ENCODE assay signal across 31 cellular contexts in the genomic region with DNA sequence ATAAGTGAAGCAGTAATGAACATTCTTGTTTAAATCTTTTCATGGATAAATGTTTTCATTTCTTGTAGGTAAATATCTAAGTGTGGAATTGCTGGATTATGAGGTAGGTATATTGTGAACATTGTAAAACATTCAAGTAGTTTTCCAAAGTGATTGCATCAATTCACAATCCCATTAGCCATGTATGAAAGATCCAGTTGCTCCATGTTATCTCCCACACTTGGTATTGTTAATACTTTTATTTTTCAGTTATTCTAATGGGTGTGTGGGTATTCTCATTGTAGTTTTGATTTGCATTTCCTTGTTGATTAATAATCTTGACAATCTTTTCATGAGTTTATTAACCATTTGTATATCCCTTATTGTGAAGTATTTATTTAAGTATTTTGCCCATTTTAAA. TPM values are rescaled to one million over a fixed set of nuclear protein-coding genes. Genes with fewer than 3 reads are reported as not detected.
DNase-seq lines count a peak whose midpoint lies in the region; ATAC-seq, FAIRE-seq and TF ChIP-seq lines count a peak whose summit lies in the region.
"Had no signal": no experiment of that assay in that cellular context is flagged by ENCODE, and none has a peak within 500 bp of the region (broad histone marks: within the 10 kb centered on the region; RNA-seq: fewer than 3 reads in every experiment).

No MANE protein-coding gene starts in this region.

- no peaks in the 10 kb centered on the region for H4K20me1 ChIP-seq in K562 (replicated peaks; ENCODE audit: control insufficient read depth, insufficient read depth, low read length)
- H4K20me1 ChIP-seq: BLaER1; BLaER1 treated with 17β-estradiol and CSF1 and Interleukin-3, amounts not matched to agents 10 nM and 100 nM had no signal

- no peak for TF ChIP-seq POLR2A in K562 (conservative IDR thresholded peaks at IDR 0.05)

- H3K27ac ChIP-seq in HEK293 (ENCODE audit: extremely low read depth, low read depth, low read length) (no peak overlapping the region), K562 (ENCODE audit: extremely low read depth, low read depth, low read length) (no peak overlapping the region), tibial artery (no peak overlapping the region)
- H3K27ac ChIP-seq: 22Rv1; A549; BLaER1; BLaER1 treated with 17β-estradiol and CSF1 and Interleukin-3, amounts not matched to agents 10 nM and 100 nM; C4-2B had no signal

- H3K9me3 ChIP-seq in HEK293 (ENCODE audit: control insufficient read depth, insufficient read depth, low read depth, low read length) (no peaks in the 10 kb centered on the region), K562 (replicated peaks; ENCODE audit: control insufficient read depth, insufficient read depth, low read depth, low read length) (no peaks in the 10 kb centered on the region), tibial artery (no peaks in the 10 kb centered on the region)
- H3K9me3 ChIP-seq: A549, BE2C, Caco-2 had no signal

- no peak for TF ChIP-seq EP300 in K562 (IDR thresholded peaks at IDR 0.05; ENCODE audit: low read length)

- no peak overlapping the region for H2AFZ ChIP-seq in K562 (ENCODE audit: low read depth, low read length)

- POLR2A ChIA-PET in HEK293 (lab: Yijun Ruan, JAX) = no interaction called here
- POLR2A ChIA-PET in K562 (lab: Yijun Ruan, JAX) = no interaction called here

- BruUV-seq in K562 (replicated peaks; lab: Mats Ljungman, UMichigan) = no TSS peak

- H3K36me3 ChIP-seq in HEK293 (ENCODE audit: control insufficient read depth in 2 of 2, insufficient read depth in 1 of 2, low read length in 2 of 2) = no peaks in the 10 kb centered on the region
- no peaks in the 10 kb centered on the region for H3K36me3 ChIP-seq in K562 (ENCODE audit: control insufficient read depth, insufficient read depth, low read length)
- no peaks in the 10 kb centered on the region for H3K36me3 ChIP-seq in tibial artery
- H3K36me3 ChIP-seq: BE2C; BLaER1; BLaER1 treated with 17β-estradiol and CSF1 and Interleukin-3, amounts not matched to agents 10 nM and 100 nM had no signal

- intact Hi-C loops in K562 (cut with micrococcal nuclease) = no loop called here
- intact Hi-C loops in tibial artery (cut with DNase I; ENCODE audit: low total_unique reads) = no loop called here

- TF ChIP-seq CTCF in HEK293 (tag by site-specific recombination; IDR thresholded peaks at IDR 0.05) (no peak), K562 (IDR thresholded peaks at IDR 0.05 in 2 of 3, conservative IDR thresholded peaks at IDR 0.05 in 1 of 3; ENCODE audit: insufficient read depth in 2 of 3, low read depth in 1 of 3, low read length in 3 of 3) (no peak), tibial artery (IDR thresholded peaks at IDR 0.05) (no peak)

- H3K4me3 ChIP-seq in HEK293 (ENCODE audit: low read depth, low read length) = no peak overlapping the region
- H3K4me3 ChIP-seq in K562 = no peak overlapping the region
- no peak overlapping the region for H3K4me3 ChIP-seq in tibial artery
- H3K4me3 ChIP-seq: A549; BLaER1; BLaER1 treated with 17β-estradiol and CSF1 and Interleukin-3, amounts not matched to agents 10 nM and 100 nM had no signal

- in situ Hi-C loops in K562 (cut with MboI) = no loop called here

- no peaks in the 10 kb centered on the region for H3K79me2 ChIP-seq in K562 (ENCODE audit: control insufficient read depth, insufficient read depth, low read length)

- ATAC-seq in K562 (no peak), HG02642 (IDR thresholded peaks at IDR 0.05; ENCODE audit: poor library complexity, unreplicated experiment) (no peak)
- ATAC-seq: A549; CD8-positive, alpha-beta T cell had no signal

- TF ChIP-seq RAD21 in K562 (CRISPR knock-in tag; conservative IDR thresholded peaks at IDR 0.05 in 1 of 2, IDR thresholded peaks at IDR 0.05 in 1 of 2) = no peak

- H3K27me3 ChIP-seq in K562 (ENCODE audit: control insufficient read depth in 2 of 2, insufficient read depth in 2 of 2, low read length in 2 of 2) (no peaks in the 10 kb centered on the region), tibial artery (no peaks in the 10 kb centered on the region)
- H3K27me3 ChIP-seq: BE2C; BLaER1; BLaER1 treated with 17β-estradiol and CSF1 and Interleukin-3, amounts not matched to agents 10 nM and 100 nM had no signal

- H3K4me2 ChIP-seq in K562 (ENCODE audit: insufficient read depth, low read length) = no peak overlapping the region
- H3K4me2 ChIP-seq: A549; BLaER1; BLaER1 treated with 17β-estradiol and CSF1 and Interleukin-3, amounts not matched to agents 10 nM and 100 nM had no signal

- no peaks in the 10 kb centered on the region for H3K4me1 ChIP-seq in HEK293 (ENCODE audit: control insufficient read depth, insufficient read depth, low read length)
- no peaks in the 10 kb centered on the region for H3K4me1 ChIP-seq in K562 (replicated peaks in 1 of 2; ENCODE audit: control insufficient read depth in 2 of 2, insufficient read depth in 2 of 2, low read length in 2 of 2)
- H3K4me1 ChIP-seq in tibial artery = no peaks in the 10 kb centered on the region
- H3K4me1 ChIP-seq: A549, BE2C, BLaER1, Caco-2 had no signal

- H3K9ac ChIP-seq in K562 (ENCODE audit: insufficient read depth in 1 of 2, low read depth in 2 of 2, low read length in 2 of 2) = no peak overlapping the region
- H3K9ac ChIP-seq: BLaER1; BLaER1 treated with 17β-estradiol and CSF1 and Interleukin-3, amounts not matched to agents 10 nM and 100 nM had no signal

- H3K9me1 ChIP-seq in K562 (ENCODE audit: control insufficient read depth, insufficient read depth, low read length) = no peaks in the 10 kb centered on the region

- DNase-seq in K562 (ENCODE audit: extremely low read depth in 1 of 4, low spot score in 3 of 4) (no peak), tibial artery (no peak)
- DNase-seq: 8988T; ACHN; AML-193; BE2C; C1 segment of cervical spinal cord; Caco-2; Calu3; CD4-positive, alpha-beta memory T cell; CD4-positive, alpha-beta T cell; CD4-positive, CD25-positive, alpha-beta regulatory T cell; CD8-positive, alpha-beta memory T cell; CD8-positive, alpha-beta T cell; COR-L47; DMS 273 treated with DMSO at 0.1 percent for 48 hours; DMS153; DMS53; DMS79; DMS79 treated with DMSO at 0.1 percent for 48 hours; DND-41; EL had no signal

- no peak for FAIRE-seq in K562 (lab: Jason Lieb, UNC)
- FAIRE-seq: A204.1, A549, D721Med had no signal

- CTCF ChIA-PET in HEK293 (lab: Yijun Ruan, JAX) (no interaction called here), K562 (lab: Yijun Ruan, JAX; ENCODE audit: low intra/inter-chr PET ratio) (no interaction called here)

TF ChIP-seq in HEK293, 187 proteins besides CTCF, POLR2A, EP300 and RAD21:
- no peak for TF ChIP-seq GLIS1 (tag by site-specific recombination; IDR thresholded peaks at IDR 0.05)
- peak; percentile 93 for TF ChIP-seq ZNF184 (tag by site-specific recombination; IDR thresholded peaks at IDR 0.05)

TF ChIP-seq in K562, 482 proteins besides CTCF, POLR2A, EP300 and RAD21:
- peak; percentile 46 for TF ChIP-seq RBM25 (IDR thresholded peaks at IDR 0.05; ENCODE audit: low read depth, low read length, severe bottlenecking)
- TF ChIP-seq, protein P1, sequence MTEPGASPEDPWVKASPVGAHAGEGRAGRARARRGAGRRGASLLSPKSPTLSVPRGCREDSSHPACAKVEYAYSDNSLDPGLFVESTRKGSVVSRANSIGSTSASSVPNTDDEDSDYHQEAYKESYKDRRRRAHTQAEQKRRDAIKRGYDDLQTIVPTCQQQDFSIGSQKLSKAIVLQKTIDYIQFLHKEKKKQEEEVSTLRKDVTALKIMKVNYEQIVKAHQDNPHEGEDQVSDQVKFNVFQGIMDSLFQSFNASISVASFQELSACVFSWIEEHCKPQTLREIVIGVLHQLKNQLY (CRISPR knock-in tag; conservative IDR thresholded peaks at IDR 0.05) = no peak
- no peak for TF ChIP-seq NFIC (IDR thresholded peaks at IDR 0.05)
- TF ChIP-seq FOXA1 (IDR thresholded peaks at IDR 0.05; ENCODE audit: borderline replicate concordance) = no peak
TF ChIP-seq in K562: peak in this region for 1.

RNA-seq across cellular contexts. Expression of gene MAIP1, which starts 50.3 kb away (rescaled TPM):
- 5.2 and 5.8 TPM in 2 replicates for total RNA-seq in K562 (2011; cell fraction: chromatin; rRNA removed; ENCODE audit: low replicate concordance)
- 10.7 and 11.8 TPM in 2 replicates for total RNA-seq in K562 (2011; cell fraction: nucleolus; rRNA removed)
- total RNA-seq in K562 (2011; cell fraction: nucleoplasm; rRNA removed) = 5.4 and 10.4 TPM in 2 replicates
- total RNA-seq in K562 (2014; rRNA removed) (28.8 and 33.6 TPM in 2 replicates), K562 (2014; rRNA removed; fragmentation: Illumina TruSeq; extraction: Trizol) (24.5 and 34.0 TPM in 2 replicates), K562 (2015; rRNA removed; fragmentation: Illumina TruSeq; extraction: Trizol) (29.1 and 30.0 TPM in 2 replicates), K562 (2021) (26.6 and 26.7 TPM in 2 replicates)
- polyA plus RNA-seq in K562 (2011; rRNA removed) (20.4 and 21.8 TPM in 2 replicates), K562 (2014; fragmentation: Illumina TruSeq; extraction: Trizol) (20.2 and 20.7 TPM in 2 replicates), K562 (2014; fragmentation: Nextera tagmentation; extraction: Ambion mirVana) (1 to 10 TPM; 3.6 to 7.9 TPM), K562 (2014; rRNA removed) (17.2 and 30.0 TPM in 2 replicates)
- polyA plus RNA-seq in K562 (2011; cell fraction: cytosol; rRNA removed) = 10.6 and 24.7 TPM in 2 replicates
- polyA plus RNA-seq in K562 (2011; cell fraction: nucleus; rRNA removed) = 5.5 and 6.9 TPM in 2 replicates
- polyA plus RNA-seq in K562 (2012) = 16.4 and 20.2 TPM in 2 replicates
- 17.8 and 21.4 TPM in 2 replicates for polyA minus RNA-seq in K562 (2011; rRNA and poly(A)+ RNA removed)
- 16.9 TPM in 2 replicates for polyA minus RNA-seq in K562 (2011; cell fraction: cytosol; rRNA and poly(A)+ RNA removed)
- 10.4 and 13.9 TPM in 2 replicates for polyA minus RNA-seq in K562 (2011; cell fraction: nucleus; rRNA and poly(A)+ RNA removed)

RNA-seq across cellular contexts. Expression of gene TYW5, which starts 50.4 kb away (rescaled TPM):
- total RNA-seq in K562 (2011; cell fraction: chromatin; rRNA removed; ENCODE audit: low replicate concordance) = 7.7 and 28.3 TPM in 2 replicates
- total RNA-seq in K562 (2011; cell fraction: nucleolus; rRNA removed) = 3.0 and 5.4 TPM in 2 replicates
- 13.4 and 24.3 TPM in 2 replicates for total RNA-seq in K562 (2011; cell fraction: nucleoplasm; rRNA removed)
- total RNA-seq in K562 (2014; rRNA removed) = 4.7 TPM in 2 replicates
- total RNA-seq in K562 (2014; rRNA removed; fragmentation: Illumina TruSeq; extraction: Trizol) = 7.1 TPM in 2 replicates
- total RNA-seq in K562 (2015; rRNA removed; fragmentation: Illumina TruSeq; extraction: Trizol) = 7.2 and 7.7 TPM in 2 replicates
- total RNA-seq in K562 (2021) = 3.5 and 3.6 TPM in 2 replicates
- 4.6 and 5.6 TPM in 2 replicates for polyA plus RNA-seq in K562 (2011; rRNA removed)
- 1.00 and 1.9 TPM in 2 replicates for polyA plus RNA-seq in K562 (2011; cell fraction: cytosol; rRNA removed)
- polyA plus RNA-seq in K562 (2011; cell fraction: nucleus; rRNA removed) = 6.5 and 6.8 TPM in 2 replicates
- polyA plus RNA-seq in K562 (2012) = 2.6 and 3.2 TPM in 2 replicates
- 3.7 and 4.3 TPM in 2 replicates for polyA plus RNA-seq in K562 (2014; fragmentation: Illumina TruSeq; extraction: Trizol)
- 1 to 10 TPM; 4.1 to 4.3 TPM for polyA plus RNA-seq in K562 (2014; fragmentation: Nextera tagmentation; extraction: Ambion mirVana)
- polyA plus RNA-seq in K562 (2014; rRNA removed) = 4.3 and 4.6 TPM in 2 replicates
- polyA minus RNA-seq in K562 (2011; rRNA and poly(A)+ RNA removed) = 7.0 and 8.8 TPM in 2 replicates
- 1.6 and 2.2 TPM in 2 replicates for polyA minus RNA-seq in K562 (2011; cell fraction: cytosol; rRNA and poly(A)+ RNA removed)
- 7.1 and 10.7 TPM in 2 replicates for polyA minus RNA-seq in K562 (2011; cell fraction: nucleus; rRNA and poly(A)+ RNA removed)

Comparison
In these comparisons a context has a peak if more than half of its experiments do, and no peak if none do; other contexts are left out.
1. Of the 44 proteins assayed by ChIP-seq in both K562 and HEK293: peak only in K562: none; only in HEK293: ZNF184; in both: none; in neither: 43.